In the genomic region with DNA sequence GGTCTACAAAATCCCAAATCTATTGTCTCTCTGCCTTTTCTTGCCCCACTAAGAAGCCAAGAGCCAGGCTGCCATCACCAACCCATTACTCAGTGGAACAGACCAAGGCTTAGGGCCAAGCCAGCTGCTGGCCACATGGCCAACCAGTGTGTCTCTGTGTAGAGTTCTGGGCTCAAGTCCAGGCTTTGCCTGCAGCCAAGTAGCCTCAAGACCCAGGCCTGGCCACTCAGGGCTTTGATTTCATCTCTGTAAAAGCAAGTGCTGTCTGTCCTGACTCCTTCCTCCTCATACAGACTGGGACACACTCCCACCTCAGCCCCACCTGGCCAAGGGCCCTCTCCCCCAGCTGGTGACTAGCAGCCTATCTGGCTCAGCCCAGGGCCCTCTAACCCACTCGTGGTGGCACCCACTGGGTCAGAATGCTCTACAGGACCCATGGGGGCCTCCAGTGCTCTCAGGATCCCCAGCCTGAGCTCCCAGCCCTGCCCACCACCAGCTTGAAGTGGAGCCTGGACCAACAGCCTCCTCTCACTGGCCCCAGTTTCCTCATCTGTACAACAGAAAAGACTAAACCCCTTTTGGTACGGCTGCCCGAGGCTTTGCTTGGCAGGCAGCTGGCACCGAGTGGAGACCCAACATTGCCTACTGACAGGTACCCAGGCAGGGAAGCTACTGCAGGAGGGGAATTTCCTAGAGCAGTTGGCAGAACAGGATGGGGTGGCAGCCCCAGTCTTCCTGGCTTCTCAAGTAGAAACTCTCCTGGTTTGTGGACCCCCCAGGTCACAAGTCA, we compare ENCODE assay signal across 8 cellular contexts. TPM values are rescaled to one million over a fixed set of nuclear protein-coding genes. Genes with fewer than 3 reads are reported as not detected.
DNase-seq lines count a peak whose midpoint lies in the region; ATAC-seq and TF ChIP-seq lines count a peak whose summit lies in the region.

No MANE protein-coding gene starts in this region.

- H3K79me1 ChIP-seq in trophoblast cell (ENCODE audit: low read length) (peaks cover 27% of the 10 kb centered on the region), mesendoderm (ENCODE audit: low read length) (peaks cover 30% of the 10 kb centered on the region)

- H3K4me1 ChIP-seq in trophoblast cell (ENCODE audit: control insufficient read depth in 1 of 2, insufficient read depth in 2 of 2, low read length in 2 of 2) (peaks cover 38 to 57% of the 10 kb centered on the region in 2 experiments), mesendoderm (ENCODE audit: control insufficient read depth, low read depth, low read length) (peaks cover 20% of the 10 kb centered on the region)

- H2BK12ac ChIP-seq in trophoblast cell (ENCODE audit: low read length) = peak overlapping the region; percentile 56

- peak overlapping the region; percentile 72 for H3K27ac ChIP-seq in SK-N-MC
- no peak overlapping the region for H3K27ac ChIP-seq in trophoblast cell (ENCODE audit: low read depth, low read length)
- no peak overlapping the region for H3K27ac ChIP-seq in mesendoderm (ENCODE audit: low read depth, low read length)

- H3K14ac ChIP-seq in trophoblast cell (ENCODE audit: low read length) = peak overlapping the region; percentile 28

- peak overlapping the region; percentile 34 for H2BK120ac ChIP-seq in trophoblast cell (ENCODE audit: insufficient read depth, low read length, poor library complexity)
- H2BK120ac ChIP-seq in mesendoderm (ENCODE audit: low read depth, low read length) = no peak overlapping the region

- ATAC-seq in HG03354 (IDR thresholded peaks at IDR 0.05; ENCODE audit: poor library complexity, severe bottlenecking, unreplicated experiment) = no peak

- no CpG with 5 or more reads among the region's 4 CpGs for WGBS in trophoblast cell (ENCODE audit: extremely low coverage, insufficient coverage, insufficient read length)
- no CpG with 5 or more reads among the region's 4 CpGs for WGBS in mesendoderm (ENCODE audit: extremely low coverage, insufficient coverage, low lambda C conversion rate)

- peak overlapping the region; percentile 78 for H2AK5ac ChIP-seq in trophoblast cell (ENCODE audit: low read length)
- no peak overlapping the region for H2AK5ac ChIP-seq in mesendoderm (ENCODE audit: low read length)

- H4K5ac ChIP-seq in mesendoderm (ENCODE audit: low read length) = no peak overlapping the region

- H3K4me3 ChIP-seq in SK-N-MC (peak overlapping the region; percentile 86), fibroblast of pulmonary artery (replicated peaks; ENCODE audit: low read depth, low read length) (peak overlapping the region; percentile 53), trophoblast cell (ENCODE audit: low read depth, low read length) (no peak overlapping the region), mesendoderm (ENCODE audit: low read length) (no peak overlapping the region)

- H3K36me3 ChIP-seq in SK-N-MC (ENCODE audit: insufficient read depth, low read length) (peaks cover 36% of the 10 kb centered on the region), trophoblast cell (ENCODE audit: control insufficient read depth in 1 of 2, insufficient read depth in 2 of 2, low read length in 2 of 2) (peaks cover 41 to 44% of the 10 kb centered on the region in 2 experiments), mesendoderm (ENCODE audit: control insufficient read depth, insufficient read depth, low read length) (peaks cover 4% of the 10 kb centered on the region)

- H3K23ac ChIP-seq in trophoblast cell (ENCODE audit: low read length) (no peak overlapping the region), mesendoderm (ENCODE audit: low read length) (no peak overlapping the region)

- H4K8ac ChIP-seq in trophoblast cell (ENCODE audit: low read depth, low read length) (peak overlapping the region; percentile 21), mesendoderm (ENCODE audit: low read depth, low read length) (no peak overlapping the region)

- H2AFZ ChIP-seq in trophoblast cell (ENCODE audit: insufficient read depth, low read length, poor library complexity) = peak overlapping the region; percentile 25

- H3K4ac ChIP-seq in trophoblast cell (ENCODE audit: low read depth, low read length) (peak overlapping the region; percentile 87), mesendoderm (ENCODE audit: low read depth, low read length) (no peak overlapping the region)

- H4K12ac ChIP-seq in trophoblast cell (ENCODE audit: low read depth, low read length) = no peak overlapping the region

- H4K91ac ChIP-seq in trophoblast cell (ENCODE audit: low read depth, low read length) = peak overlapping the region; percentile 48

- no peak overlapping the region for H3K56ac ChIP-seq in mesendoderm (ENCODE audit: low read length)

- peak; percentile 86 for DNase-seq in EH (ENCODE audit: low read depth)
- no peak for DNase-seq in SK-N-MC (ENCODE audit: low read depth, low spot score)
- peak; percentile 90 for DNase-seq in fibroblast of pulmonary artery (ENCODE audit: low read depth)
- no peak for DNase-seq in trophoblast cell
- DNase-seq in MV-4-11 (lab: John Stamatoyannopoulos, UW) = no peak
- DNase-seq in NCI-H1092 treated with DMSO at 0.1 percent for 48 hours (lab: John Stamatoyannopoulos, UW) = no peak
- no peak for DNase-seq in mesendoderm

- peak overlapping the region; percentile 79 for H3K18ac ChIP-seq in trophoblast cell (ENCODE audit: low read length)
- H3K18ac ChIP-seq in mesendoderm (ENCODE audit: low read length) = no peak overlapping the region

- no peak for TF ChIP-seq CTCF in fibroblast of pulmonary artery (IDR thresholded peaks at IDR 0.05; ENCODE audit: low read length, missing control alignments)

- H3K79me2 ChIP-seq in trophoblast cell (ENCODE audit: control insufficient read depth, insufficient read depth, low read length, poor library complexity) (peaks cover 24% of the 10 kb centered on the region), mesendoderm (ENCODE audit: control insufficient read depth, insufficient read depth, low read length) (peaks cover 34% of the 10 kb centered on the region)

- H3K9me3 ChIP-seq in SK-N-MC (ENCODE audit: low read depth, low read length) (no peaks in the 10 kb centered on the region), trophoblast cell (ENCODE audit: insufficient read depth, low read depth, low read length) (peaks cover 4% of the 10 kb centered on the region)

- peak overlapping the region; percentile 77 for H3K9ac ChIP-seq in SK-N-MC (ENCODE audit: insufficient read length)
- H3K9ac ChIP-seq in trophoblast cell (ENCODE audit: low read length) = no peak overlapping the region
- no peak overlapping the region for H3K9ac ChIP-seq in mesendoderm (ENCODE audit: low read length)

- H2BK5ac ChIP-seq in trophoblast cell (ENCODE audit: low read depth, low read length, poor library complexity) = peak overlapping the region; percentile 11
- H2BK5ac ChIP-seq in mesendoderm (ENCODE audit: low read length) = no peak overlapping the region

- H3K4me2 ChIP-seq in trophoblast cell (ENCODE audit: low read length) (peak overlapping the region; percentile 69), mesendoderm (ENCODE audit: low read length) (no peak overlapping the region)

- H2BK15ac ChIP-seq in mesendoderm (replicated peaks; ENCODE audit: low read depth) = no peak overlapping the region

- H3K27me3 ChIP-seq in trophoblast cell (ENCODE audit: insufficient read depth, low read length) = no peaks in the 10 kb centered on the region
- no peaks in the 10 kb centered on the region for H3K27me3 ChIP-seq in mesendoderm (ENCODE audit: insufficient read depth, low read length, poor library complexity)

RNA-seq across cellular contexts. Expression of a gene that starts 14.4 kb away (rescaled TPM):
- 95.5 and 107 TPM in 2 replicates for polyA plus RNA-seq in trophoblast cell (2013)
- 59.1 TPM for polyA plus RNA-seq in mesendoderm (2013, experiment 1 of 2)
- 55.4 TPM for polyA plus RNA-seq in mesendoderm (2013, experiment 2 of 2)

Comparison
In these comparisons a context has a peak if more than half of its experiments do, and no peak if none do; other contexts are left out.
1. DNase-seq: peak in EH (single experiment) and fibroblast of pulmonary artery (single experiment); none in SK-N-MC (single experiment), trophoblast cell (0 of 2), MV-4-11 (single experiment), NCI-H1092 treated with DMSO at 0.1 percent for 48 hours (single experiment) and mesendoderm (single experiment).
2. H3K4me3 ChIP-seq: peak in SK-N-MC (single experiment) and fibroblast of pulmonary artery (single experiment); none in trophoblast cell (single experiment) and mesendoderm (single experiment).